ENCODE assay signal across 19 cellular contexts in genomic region chr3:177658354-177658753, GRCh38.
"Had no signal": no experiment of that assay in that cellular context is flagged by ENCODE, and none has a peak within 500 bp of the region (broad histone marks: within the 10 kb centered on the region; RNA-seq: fewer than 3 reads in every experiment).

No MANE protein-coding gene starts in this region.

- ATAC-seq: activated T-cell treated with anti-CD3 and anti-CD28 coated beads, Interleukin-2, amount 50 U/mL, for 4 hours; left colon; lower lobe of right lung; sciatic nerve had no signal

- H3K4me1 ChIP-seq: lower lobe of right lung had no signal

- H3K4me2 ChIP-seq: smooth muscle cell had no signal

- H3K9me3 ChIP-seq: lower lobe of right lung had no signal

- H3K36me3 Mint-ChIP-seq: immature natural killer cell had no signal

- H3K27me3 ChIP-seq: dorsolateral prefrontal cortex had no signal

- H3K27ac ChIP-seq: lower lobe of right lung had no signal

- H3K27ac Mint-ChIP-seq: activated naive CD4-positive, alpha-beta T cell treated with anti-CD3 and anti-CD28 coated beads for 36 hours; immature natural killer cell; T-helper 1 cell treated with Interleukin-12 subunit alpha and Interleukin-12 subunit beta and Interleukin-4 antibody, amounts not matched to agents 30 μg/mL and 1 μg/mL, for 36 hours had no signal

- H3K9me3 Mint-ChIP-seq: activated naive CD4-positive, alpha-beta T cell treated with anti-CD3 and anti-CD28 coated beads for 36 hours; immature natural killer cell had no signal

- DNase-seq: activated CD4-positive, alpha-beta T cell treated with anti-CD3 and anti-CD28 coated beads, Interleukin-2, amount 50 U/mL, for 1 hour; activated CD4-positive, CD25-positive, alpha-beta regulatory T cell treated with anti-CD3 and anti-CD28 coated beads, Interleukin-2, amount 50 U/mL, for 72 hours; activated CD8-positive, alpha-beta memory T cell treated with anti-CD3 and anti-CD28 coated beads, Interleukin-2, amount 50 U/mL, for 4 hours; activated naive CD4-positive, alpha-beta T cell treated with anti-CD3 and anti-CD28 coated beads for 36 hours; activated T-cell treated with anti-CD3 and anti-CD28 coated beads, Interleukin-2, amount 50 U/mL, for 4 hours; anterior cingulate cortex; central memory CD4-positive, alpha-beta T cell; dorsolateral prefrontal cortex; foreskin melanocyte; head of caudate nucleus; immature natural killer cell; left colon; lower lobe of right lung; stimulated activated CD4-positive, alpha-beta T cell treated with anti-CD3 and anti-CD28 coated beads, Interleukin-4, amount 100 ng/mL, for 1 hour had no signal

- H3K4me3 Mint-ChIP-seq: activated naive CD4-positive, alpha-beta T cell treated with anti-CD3 and anti-CD28 coated beads for 36 hours; activated T-cell treated with anti-CD3 and anti-CD28 coated beads, Interleukin-2, amount 50 U/mL, for 4 hours; brain; immature natural killer cell; T-helper 1 cell treated with Interleukin-12 subunit alpha and Interleukin-12 subunit beta and Interleukin-4 antibody, amounts not matched to agents 30 μg/mL and 1 μg/mL, for 36 hours had no signal

- FAIRE-seq: colon had no signal

- H3K36me3 ChIP-seq: lower lobe of right lung had no signal

- H3K4me3 ChIP-seq: dorsolateral prefrontal cortex, lower lobe of right lung, smooth muscle cell had no signal
